19 cellular contexts compared by ENCODE assay signal in the genomic region with DNA sequence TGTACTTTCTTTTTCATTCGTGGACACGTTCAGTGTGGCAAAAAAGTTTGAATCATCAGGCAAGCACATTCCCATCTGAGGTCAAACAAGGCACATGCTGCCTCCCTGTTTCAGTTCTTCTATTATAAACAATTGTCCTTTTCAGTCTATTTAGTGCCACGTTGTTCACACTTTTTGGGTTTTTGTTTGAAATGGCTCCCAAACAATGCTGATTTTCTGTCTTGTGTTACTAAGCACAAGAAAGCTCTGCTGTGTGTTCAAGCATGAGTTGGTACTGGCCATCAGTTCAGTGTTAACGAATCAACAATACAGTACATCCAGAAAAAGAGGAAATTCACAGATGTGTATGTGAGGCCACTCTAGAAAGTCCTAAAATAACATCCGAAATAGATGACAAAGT. TPM values are rescaled to one million over a fixed set of nuclear protein-coding genes. Genes with fewer than 3 reads are reported as not detected.
DNase-seq lines count a peak whose midpoint lies in the region; ATAC-seq and TF ChIP-seq lines count a peak whose summit lies in the region.
"Had no signal": no experiment of that assay in that cellular context is flagged by ENCODE, and none has a peak within 500 bp of the region (broad histone marks: within the 10 kb centered on the region; RNA-seq: fewer than 3 reads in every experiment).

No MANE protein-coding gene starts in this region.

- H3K9me3 ChIP-seq in mammary epithelial cell (replicated peaks; ENCODE audit: insufficient read depth, low read length) = no peaks in the 10 kb centered on the region
- no peaks in the 10 kb centered on the region for H3K9me3 ChIP-seq in breast epithelium
- no peaks in the 10 kb centered on the region for H3K9me3 ChIP-seq in ovary
- H3K9me3 ChIP-seq: SJSA1 had no signal

- H3K4me1 ChIP-seq in mammary epithelial cell (ENCODE audit: insufficient read depth, low read length) (peaks cover 7% of the 10 kb centered on the region), breast epithelium (no peaks in the 10 kb centered on the region), ovary (ENCODE audit: insufficient read depth) (peaks cover 9% of the 10 kb centered on the region)
- H3K4me1 ChIP-seq: foreskin keratinocyte had no signal

- no peak for TF ChIP-seq POLR2A in breast epithelium (IDR thresholded peaks at IDR 0.05)
- TF ChIP-seq POLR2A in ovary (IDR thresholded peaks at IDR 0.05) = no peak

- no peak for ATAC-seq in omental fat pad (ENCODE audit: low FRiP score)
- ATAC-seq: foreskin keratinocyte, sciatic nerve had no signal

- WGBS in mammary epithelial cell (ENCODE audit: low coverage, missing lambda C conversion rate) = 86% methylated on average over 5 of the region's 5 CpGs
- 22 to 36% (median 26%) methylated on average over 5 of the region's 5 CpGs for WGBS in ovary, 3 donors

- DNase-seq in mammary epithelial cell (peak; percentile 12), breast epithelium (ENCODE audit: low spot score in 2 of 2) (no peak), SK-MEL-5 (ENCODE audit: low read depth, low spot score) (peak; percentile 24), globus pallidus (ENCODE audit: low spot score) (peak; percentile 68), omental fat pad (ENCODE audit: low spot score) (no peak), KG1 (lab: John Stamatoyannopoulos, UW) (no peak), ovary (no peak)
- DNase-seq in stimulated activated CD4-positive, alpha-beta T cell treated with anti-CD3 and anti-CD28 coated beads, Interleukin-12 subunit alpha, Interleukin-12 subunit beta, amount 100 ng/mL, for 4 hours = no peak
- DNase-seq: activated CD8-positive, alpha-beta memory T cell treated with anti-CD3 and anti-CD28 coated beads for 24 hours; activated gamma-delta T cell treated with Interleukin-2 at 50 U/mL for 16 hours; effector memory CD4-positive, alpha-beta T cell; foreskin keratinocyte; GM23248; NCI-H1092; NK-92 treated with Interleukin-12 subunit alpha and Interleukin-12 subunit beta, amount 100 ng/mL, for 24 hours; stimulated activated CD4-positive, alpha-beta T cell treated with anti-CD3 and anti-CD28 coated beads, Interleukin-4, amount 100 ng/mL, for 24 hours had no signal

- no peak overlapping the region for H2AFZ ChIP-seq in mammary epithelial cell (ENCODE audit: low read depth, low read length)
- H2AFZ ChIP-seq: GM23248 had no signal

- TF ChIP-seq CTCF in mammary epithelial cell (conservative IDR thresholded peaks at IDR 0.05 in 1 of 2, IDR thresholded peaks at IDR 0.05 in 1 of 2; ENCODE audit: extremely low read depth in 1 of 2, insufficient read depth in 1 of 2, low read depth in 1 of 2, low read length in 2 of 2) (no peak), breast epithelium (IDR thresholded peaks at IDR 0.05) (no peak), omental fat pad (IDR thresholded peaks at IDR 0.05) (no peak), ovary (IDR thresholded peaks at IDR 0.05) (no peak)

- no peaks in the 10 kb centered on the region for H3K79me2 ChIP-seq in mammary epithelial cell (ENCODE audit: insufficient read depth, low read length)

- intact Hi-C loops in mammary epithelial cell (cut with micrococcal nuclease) = no loop called here
- intact Hi-C loops in breast epithelium (cut with DNase I; ENCODE audit: low total_unique reads) = no loop called here
- intact Hi-C loops in ovary (cut with DNase I) = no loop called here

- no peak overlapping the region for H3K9ac ChIP-seq in mammary epithelial cell (ENCODE audit: insufficient read depth, low read length)
- H3K9ac ChIP-seq: GM23248 had no signal

- H3K36me3 ChIP-seq in mammary epithelial cell (ENCODE audit: insufficient read depth, low read length) = peaks cover 5% of the 10 kb centered on the region
- peaks cover 6% of the 10 kb centered on the region for H3K36me3 ChIP-seq in breast epithelium
- no peaks in the 10 kb centered on the region for H3K36me3 ChIP-seq in ovary

- H3K27ac ChIP-seq in mammary epithelial cell (ENCODE audit: insufficient read depth, low read depth, low read length) (no peak overlapping the region), breast epithelium (no peak overlapping the region), ovary (peak overlapping the region in 1 of 2 donors; percentile 32)
- H3K27ac ChIP-seq: foreskin keratinocyte, GM23248, SJSA1 had no signal

- no peak overlapping the region for H3K4me2 ChIP-seq in mammary epithelial cell (ENCODE audit: insufficient read depth, low read depth, low read length)

- no TSS peak for BruUV-seq in mammary epithelial cell (replicated peaks; lab: Mats Ljungman, UMichigan)

- in situ Hi-C loops in mammary epithelial cell (cut with MboI; ENCODE audit: low sequenced_read_pairs in 2 of 2) = no loop called here
- in situ Hi-C loops in SK-MEL-5 (cut with HindIII; ENCODE audit: low pct_unique_long_range_greater_than_20kb, low sequenced_read_pairs) = no loop called here

- H3K27me3 ChIP-seq in mammary epithelial cell (ENCODE audit: insufficient read depth, low read length) (no peaks in the 10 kb centered on the region), breast epithelium (no peaks in the 10 kb centered on the region), ovary (no peaks in the 10 kb centered on the region)
- H3K27me3 ChIP-seq: foreskin keratinocyte, SJSA1 had no signal

- H3K4me3 ChIP-seq in mammary epithelial cell (replicated peaks in 1 of 3; ENCODE audit: insufficient read depth in 1 of 3, low read depth in 2 of 3, low read length in 3 of 3) (no peak overlapping the region), breast epithelium (no peak overlapping the region), ovary (no peak overlapping the region)
- H3K4me3 ChIP-seq: GM23248, lung, SJSA1 had no signal

- no peaks in the 10 kb centered on the region for H4K20me1 ChIP-seq in mammary epithelial cell (ENCODE audit: insufficient read depth, low read length)

- no peak for TF ChIP-seq EP300 in ovary (IDR thresholded peaks at IDR 0.05)

- dilution Hi-C loops in mammary epithelial cell (cut with HindIII; ENCODE audit: low sequenced_read_pairs) = no loop called here

- CTCF ChIA-PET in mammary epithelial cell (lab: Charles Lee; ENCODE audit: low non-redundant PET) = no interaction called here

RNA-seq across cellular contexts. Expression of a gene that starts 53.7 kb away (rescaled TPM):
- 10 to 100 TPM; 72.2 to 72.9 TPM for total RNA-seq in mammary epithelial cell
- 34.0 TPM for polyA plus RNA-seq in mammary epithelial cell
- 29.6 TPM for polyA minus RNA-seq in mammary epithelial cell
- total RNA-seq in breast epithelium = 100 to 1,000 TPM in 1 of 3 donors, 10 to 100 TPM in 2; 70.2 to 101 (median 89.1) TPM
- total RNA-seq in SK-MEL-5 (2014; rRNA removed; shearing (Covaris generic)) = 43.2 and 52.7 TPM in 2 replicates
- polyA plus RNA-seq in SK-MEL-5 (2015; cell fraction: cytosol; rRNA removed) = 29.9 and 36.5 TPM in 2 replicates
- polyA plus RNA-seq in SK-MEL-5 (2015; cell fraction: nucleus; rRNA removed) = 185 and 234 TPM in 2 replicates
- 10 to 100 TPM; 60.1 to 86.7 (median 75.1) TPM for total RNA-seq in omental fat pad
- total RNA-seq in ovary = 100 to 1,000 TPM in 1 of 7 donors, 10 to 100 TPM in 6; 56.8 to 101 (median 87.5) TPM
- polyA plus RNA-seq in ovary = 10 to 100 TPM; 46.6 to 82.0 TPM

Comparison
In these comparisons a context has a peak if more than half of its experiments do, and no peak if none do; other contexts are left out.
1. DNase-seq: peak in mammary epithelial cell (single experiment), SK-MEL-5 (single experiment) and globus pallidus (single experiment); none in breast epithelium (0 of 2), omental fat pad (single experiment), KG1 (single experiment), stimulated activated CD4-positive, alpha-beta T cell treated with anti-CD3 and anti-CD28 coated beads, Interleukin-12 subunit alpha, Interleukin-12 subunit beta, amount 100 ng/mL, for 4 hours (single experiment) and ovary (0 of 5).